Comparison of ENCODE assay signal across 1 cellular context in the genomic region with DNA sequence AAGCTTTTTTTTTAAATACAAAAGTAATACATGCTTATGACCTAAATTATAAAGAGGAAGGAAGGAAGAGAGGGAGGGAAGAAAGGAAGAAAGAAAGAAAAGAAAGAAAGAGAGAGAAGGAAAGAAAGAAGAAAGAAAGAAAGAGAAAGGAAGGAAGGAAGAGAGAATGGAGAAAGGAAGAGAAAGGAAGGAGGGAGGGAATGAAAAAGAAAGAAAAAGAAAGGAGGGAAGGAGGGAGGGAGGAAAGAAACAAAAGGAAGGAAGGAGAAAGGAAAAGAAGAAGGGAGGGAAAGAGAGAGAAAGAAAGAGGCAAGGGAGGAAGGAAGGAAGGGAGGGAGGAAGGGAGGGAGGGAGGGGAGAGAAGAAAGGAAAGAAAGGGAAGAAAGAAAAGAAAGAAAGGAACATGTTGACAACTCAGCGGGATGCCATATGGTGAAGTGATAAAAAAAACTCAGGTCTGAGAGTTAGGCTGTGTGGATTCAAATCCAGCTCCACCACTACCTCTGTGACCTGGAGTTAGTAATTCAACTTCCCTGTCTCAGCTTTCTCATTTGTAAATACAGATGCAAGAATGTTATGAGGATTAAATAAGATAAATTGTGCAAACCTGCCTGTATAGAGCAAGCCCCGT.
TF ChIP-seq lines count a peak whose summit lies in the region.

No MANE protein-coding gene starts in this region.

TF ChIP-seq in K562, 482 proteins besides CTCF, POLR2A, EP300 and RAD21 (continued from another document):
- peak; percentile 89 for TF ChIP-seq ZBTB2 (IDR thresholded peaks at IDR 0.05)
- TF ChIP-seq, protein P1, sequence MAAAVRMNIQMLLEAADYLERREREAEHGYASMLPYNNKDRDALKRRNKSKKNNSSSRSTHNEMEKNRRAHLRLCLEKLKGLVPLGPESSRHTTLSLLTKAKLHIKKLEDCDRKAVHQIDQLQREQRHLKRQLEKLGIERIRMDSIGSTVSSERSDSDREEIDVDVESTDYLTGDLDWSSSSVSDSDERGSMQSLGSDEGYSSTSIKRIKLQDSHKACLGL (CRISPR knock-in tag; IDR thresholded peaks at IDR 0.05; ENCODE audit: borderline replicate concordance, poor library complexity, severe bottlenecking), result no peak
- peak; percentile 83; the same call in 1 of the 2 replicates for TF ChIP-seq LARP7 (IDR thresholded peaks at IDR 0.05)
- TF ChIP-seq, protein P2, sequence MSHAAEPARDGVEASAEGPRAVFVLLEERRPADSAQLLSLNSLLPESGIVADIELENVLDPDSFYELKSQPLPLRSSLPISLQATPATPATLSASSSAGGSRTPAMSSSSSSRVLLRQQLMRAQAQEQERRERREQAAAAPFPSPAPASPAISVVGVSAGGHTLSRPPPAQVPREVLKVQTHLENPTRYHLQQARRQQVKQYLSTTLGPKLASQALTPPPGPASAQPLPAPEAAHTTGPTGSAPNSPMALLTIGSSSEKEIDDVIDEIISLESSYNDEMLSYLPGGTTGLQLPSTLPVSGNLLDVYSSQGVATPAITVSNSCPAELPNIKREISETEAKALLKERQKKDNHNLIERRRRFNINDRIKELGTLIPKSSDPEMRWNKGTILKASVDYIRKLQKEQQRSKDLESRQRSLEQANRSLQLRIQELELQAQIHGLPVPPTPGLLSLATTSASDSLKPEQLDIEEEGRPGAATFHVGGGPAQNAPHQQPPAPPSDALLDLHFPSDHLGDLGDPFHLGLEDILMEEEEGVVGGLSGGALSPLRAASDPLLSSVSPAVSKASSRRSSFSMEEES (CRISPR knock-in tag; IDR thresholded peaks at IDR 0.05), result no peak
- TF ChIP-seq ARHGAP35 (IDR thresholded peaks at IDR 0.05; ENCODE audit: partially characterized antibody), result peak; percentile 47
- TF ChIP-seq ETV1 (tag; conservative IDR thresholded peaks at IDR 0.05; ENCODE audit: low read depth), result no peak
- peak; percentile 56; the same call in 1 of the 2 replicates for TF ChIP-seq EHMT2 (IDR thresholded peaks at IDR 0.05)
- no peak for TF ChIP-seq MTF1 (CRISPR knock-in tag; IDR thresholded peaks at IDR 0.05; ENCODE audit: borderline replicate concordance)
- TF ChIP-seq GATAD2A (IDR thresholded peaks at IDR 0.05), result peak; percentile 95
- TF ChIP-seq SNIP1 (IDR thresholded peaks at IDR 0.05; ENCODE audit: low read depth), result 0 out of 2 replicates have a peak, but pooled peaks have one; percentile 16
- TF ChIP-seq HINFP (tag; conservative IDR thresholded peaks at IDR 0.05; ENCODE audit: low read depth), result peak; percentile 49; the same call in 1 of the 2 replicates
- TF ChIP-seq KHSRP (IDR thresholded peaks at IDR 0.05), result 0 out of 2 replicates have a peak, but pooled peaks have one; percentile 22
- peak; percentile 86 for TF ChIP-seq PCBP2 (IDR thresholded peaks at IDR 0.05; ENCODE audit: low read depth, low read length, poor library complexity, severe bottlenecking)
- TF ChIP-seq YY1 (IDR thresholded peaks at IDR 0.05; ENCODE audit: borderline replicate concordance in 1 of 3, control insufficient read depth in 1 of 3, extremely low read depth in 1 of 3, insufficient read depth in 3 of 3, insufficient read length in 1 of 3, insufficient replicate concordance in 2 of 3, low read depth in 1 of 3, low read length in 2 of 3), result no peak
- peak; percentile 56 for TF ChIP-seq MTA2 (IDR thresholded peaks at IDR 0.05; ENCODE audit: low read depth)
- TF ChIP-seq, protein P3, sequence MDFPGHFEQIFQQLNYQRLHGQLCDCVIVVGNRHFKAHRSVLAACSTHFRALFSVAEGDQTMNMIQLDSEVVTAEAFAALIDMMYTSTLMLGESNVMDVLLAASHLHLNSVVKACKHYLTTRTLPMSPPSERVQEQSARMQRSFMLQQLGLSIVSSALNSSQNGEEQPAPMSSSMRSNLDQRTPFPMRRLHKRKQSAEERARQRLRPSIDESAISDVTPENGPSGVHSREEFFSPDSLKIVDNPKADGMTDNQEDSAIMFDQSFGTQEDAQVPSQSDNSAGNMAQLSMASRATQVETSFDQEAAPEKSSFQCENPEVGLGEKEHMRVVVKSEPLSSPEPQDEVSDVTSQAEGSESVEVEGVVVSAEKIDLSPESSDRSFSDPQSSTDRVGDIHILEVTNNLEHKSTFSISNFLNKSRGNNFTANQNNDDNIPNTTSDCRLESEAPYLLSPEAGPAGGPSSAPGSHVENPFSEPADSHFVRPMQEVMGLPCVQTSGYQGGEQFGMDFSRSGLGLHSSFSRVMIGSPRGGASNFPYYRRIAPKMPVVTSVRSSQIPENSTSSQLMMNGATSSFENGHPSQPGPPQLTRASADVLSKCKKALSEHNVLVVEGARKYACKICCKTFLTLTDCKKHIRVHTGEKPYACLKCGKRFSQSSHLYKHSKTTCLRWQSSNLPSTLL (IDR thresholded peaks at IDR 0.05), result peak; percentile 48; the same call in 1 of the 2 replicates
- TF ChIP-seq, protein P4, sequence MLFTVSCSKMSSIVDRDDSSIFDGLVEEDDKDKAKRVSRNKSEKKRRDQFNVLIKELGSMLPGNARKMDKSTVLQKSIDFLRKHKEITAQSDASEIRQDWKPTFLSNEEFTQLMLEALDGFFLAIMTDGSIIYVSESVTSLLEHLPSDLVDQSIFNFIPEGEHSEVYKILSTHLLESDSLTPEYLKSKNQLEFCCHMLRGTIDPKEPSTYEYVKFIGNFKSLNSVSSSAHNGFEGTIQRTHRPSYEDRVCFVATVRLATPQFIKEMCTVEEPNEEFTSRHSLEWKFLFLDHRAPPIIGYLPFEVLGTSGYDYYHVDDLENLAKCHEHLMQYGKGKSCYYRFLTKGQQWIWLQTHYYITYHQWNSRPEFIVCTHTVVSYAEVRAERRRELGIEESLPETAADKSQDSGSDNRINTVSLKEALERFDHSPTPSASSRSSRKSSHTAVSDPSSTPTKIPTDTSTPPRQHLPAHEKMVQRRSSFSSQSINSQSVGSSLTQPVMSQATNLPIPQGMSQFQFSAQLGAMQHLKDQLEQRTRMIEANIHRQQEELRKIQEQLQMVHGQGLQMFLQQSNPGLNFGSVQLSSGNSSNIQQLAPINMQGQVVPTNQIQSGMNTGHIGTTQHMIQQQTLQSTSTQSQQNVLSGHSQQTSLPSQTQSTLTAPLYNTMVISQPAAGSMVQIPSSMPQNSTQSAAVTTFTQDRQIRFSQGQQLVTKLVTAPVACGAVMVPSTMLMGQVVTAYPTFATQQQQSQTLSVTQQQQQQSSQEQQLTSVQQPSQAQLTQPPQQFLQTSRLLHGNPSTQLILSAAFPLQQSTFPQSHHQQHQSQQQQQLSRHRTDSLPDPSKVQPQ (CRISPR knock-in tag; IDR thresholded peaks at IDR 0.05; ENCODE audit: borderline replicate concordance), result no peak
- TF ChIP-seq, protein P5, sequence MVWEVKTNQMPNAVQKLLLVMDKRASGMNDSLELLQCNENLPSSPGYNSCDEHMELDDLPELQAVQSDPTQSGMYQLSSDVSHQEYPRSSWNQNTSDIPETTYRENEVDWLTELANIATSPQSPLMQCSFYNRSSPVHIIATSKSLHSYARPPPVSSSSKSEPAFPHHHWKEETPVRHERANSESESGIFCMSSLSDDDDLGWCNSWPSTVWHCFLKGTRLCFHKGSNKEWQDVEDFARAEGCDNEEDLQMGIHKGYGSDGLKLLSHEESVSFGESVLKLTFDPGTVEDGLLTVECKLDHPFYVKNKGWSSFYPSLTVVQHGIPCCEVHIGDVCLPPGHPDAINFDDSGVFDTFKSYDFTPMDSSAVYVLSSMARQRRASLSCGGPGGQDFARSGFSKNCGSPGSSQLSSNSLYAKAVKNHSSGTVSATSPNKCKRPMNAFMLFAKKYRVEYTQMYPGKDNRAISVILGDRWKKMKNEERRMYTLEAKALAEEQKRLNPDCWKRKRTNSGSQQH (CRISPR knock-in tag; IDR thresholded peaks at IDR 0.05), result peak; percentile 73; the same call in 1 of the 2 replicates
- peak; percentile 74; the same call in 1 of the 2 replicates for TF ChIP-seq OTX1 (CRISPR knock-in tag; IDR thresholded peaks at IDR 0.05)
- TF ChIP-seq ZC3H8 (IDR thresholded peaks at IDR 0.05), result 0 out of 2 replicates have a peak, but pooled peaks have one; percentile 71
- peak; percentile 74 for TF ChIP-seq SMARCA5 (IDR thresholded peaks at IDR 0.05)
- TF ChIP-seq, protein P6, sequence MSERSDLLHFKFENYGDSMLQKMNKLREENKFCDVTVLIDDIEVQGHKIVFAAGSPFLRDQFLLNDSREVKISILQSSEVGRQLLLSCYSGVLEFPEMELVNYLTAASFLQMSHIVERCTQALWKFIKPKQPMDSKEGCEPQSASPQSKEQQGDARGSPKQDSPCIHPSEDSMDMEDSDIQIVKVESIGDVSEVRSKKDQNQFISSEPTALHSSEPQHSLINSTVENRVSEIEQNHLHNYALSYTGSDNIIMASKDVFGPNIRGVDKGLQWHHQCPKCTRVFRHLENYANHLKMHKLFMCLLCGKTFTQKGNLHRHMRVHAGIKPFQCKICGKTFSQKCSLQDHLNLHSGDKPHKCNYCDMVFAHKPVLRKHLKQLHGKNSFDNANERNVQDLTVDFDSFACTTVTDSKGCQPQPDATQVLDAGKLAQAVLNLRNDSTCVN (CRISPR knock-in tag; IDR thresholded peaks at IDR 0.05), result peak; percentile 67; the same call in 1 of the 2 replicates
- TF ChIP-seq, protein P7, sequence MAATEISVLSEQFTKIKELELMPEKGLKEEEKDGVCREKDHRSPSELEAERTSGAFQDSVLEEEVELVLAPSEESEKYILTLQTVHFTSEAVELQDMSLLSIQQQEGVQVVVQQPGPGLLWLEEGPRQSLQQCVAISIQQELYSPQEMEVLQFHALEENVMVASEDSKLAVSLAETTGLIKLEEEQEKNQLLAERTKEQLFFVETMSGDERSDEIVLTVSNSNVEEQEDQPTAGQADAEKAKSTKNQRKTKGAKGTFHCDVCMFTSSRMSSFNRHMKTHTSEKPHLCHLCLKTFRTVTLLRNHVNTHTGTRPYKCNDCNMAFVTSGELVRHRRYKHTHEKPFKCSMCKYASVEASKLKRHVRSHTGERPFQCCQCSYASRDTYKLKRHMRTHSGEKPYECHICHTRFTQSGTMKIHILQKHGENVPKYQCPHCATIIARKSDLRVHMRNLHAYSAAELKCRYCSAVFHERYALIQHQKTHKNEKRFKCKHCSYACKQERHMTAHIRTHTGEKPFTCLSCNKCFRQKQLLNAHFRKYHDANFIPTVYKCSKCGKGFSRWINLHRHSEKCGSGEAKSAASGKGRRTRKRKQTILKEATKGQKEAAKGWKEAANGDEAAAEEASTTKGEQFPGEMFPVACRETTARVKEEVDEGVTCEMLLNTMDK (IDR thresholded peaks at IDR 0.05; ENCODE audit: borderline replicate concordance, insufficient read depth, low read depth, low read length, poor library complexity, severe bottlenecking), result no peak
- peak; percentile 27; the same call in 1 of the 2 replicates for TF ChIP-seq NBN (IDR thresholded peaks at IDR 0.05; ENCODE audit: low read depth)
- TF ChIP-seq, protein P8, sequence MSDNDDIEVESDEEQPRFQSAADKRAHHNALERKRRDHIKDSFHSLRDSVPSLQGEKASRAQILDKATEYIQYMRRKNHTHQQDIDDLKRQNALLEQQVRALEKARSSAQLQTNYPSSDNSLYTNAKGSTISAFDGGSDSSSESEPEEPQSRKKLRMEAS (CRISPR knock-in tag; IDR thresholded peaks at IDR 0.05), result no peak
- TF ChIP-seq YBX1 (IDR thresholded peaks at IDR 0.05), result peak; percentile 91; the same call in 1 of the 2 replicates
- TF ChIP-seq NCOA4 (IDR thresholded peaks at IDR 0.05; ENCODE audit: partially characterized antibody), result peak; percentile 61
- TF ChIP-seq, protein P9, sequence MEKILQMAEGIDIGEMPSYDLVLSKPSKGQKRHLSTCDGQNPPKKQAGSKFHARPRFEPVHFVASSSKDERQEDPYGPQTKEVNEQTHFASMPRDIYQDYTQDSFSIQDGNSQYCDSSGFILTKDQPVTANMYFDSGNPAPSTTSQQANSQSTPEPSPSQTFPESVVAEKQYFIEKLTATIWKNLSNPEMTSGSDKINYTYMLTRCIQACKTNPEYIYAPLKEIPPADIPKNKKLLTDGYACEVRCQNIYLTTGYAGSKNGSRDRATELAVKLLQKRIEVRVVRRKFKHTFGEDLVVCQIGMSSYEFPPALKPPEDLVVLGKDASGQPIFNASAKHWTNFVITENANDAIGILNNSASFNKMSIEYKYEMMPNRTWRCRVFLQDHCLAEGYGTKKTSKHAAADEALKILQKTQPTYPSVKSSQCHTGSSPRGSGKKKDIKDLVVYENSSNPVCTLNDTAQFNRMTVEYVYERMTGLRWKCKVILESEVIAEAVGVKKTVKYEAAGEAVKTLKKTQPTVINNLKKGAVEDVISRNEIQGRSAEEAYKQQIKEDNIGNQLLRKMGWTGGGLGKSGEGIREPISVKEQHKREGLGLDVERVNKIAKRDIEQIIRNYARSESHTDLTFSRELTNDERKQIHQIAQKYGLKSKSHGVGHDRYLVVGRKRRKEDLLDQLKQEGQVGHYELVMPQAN (IDR thresholded peaks at IDR 0.05; ENCODE audit: borderline replicate concordance), result peak; percentile 43; the same call in 1 of the 2 replicates
- TF ChIP-seq, protein P10, sequence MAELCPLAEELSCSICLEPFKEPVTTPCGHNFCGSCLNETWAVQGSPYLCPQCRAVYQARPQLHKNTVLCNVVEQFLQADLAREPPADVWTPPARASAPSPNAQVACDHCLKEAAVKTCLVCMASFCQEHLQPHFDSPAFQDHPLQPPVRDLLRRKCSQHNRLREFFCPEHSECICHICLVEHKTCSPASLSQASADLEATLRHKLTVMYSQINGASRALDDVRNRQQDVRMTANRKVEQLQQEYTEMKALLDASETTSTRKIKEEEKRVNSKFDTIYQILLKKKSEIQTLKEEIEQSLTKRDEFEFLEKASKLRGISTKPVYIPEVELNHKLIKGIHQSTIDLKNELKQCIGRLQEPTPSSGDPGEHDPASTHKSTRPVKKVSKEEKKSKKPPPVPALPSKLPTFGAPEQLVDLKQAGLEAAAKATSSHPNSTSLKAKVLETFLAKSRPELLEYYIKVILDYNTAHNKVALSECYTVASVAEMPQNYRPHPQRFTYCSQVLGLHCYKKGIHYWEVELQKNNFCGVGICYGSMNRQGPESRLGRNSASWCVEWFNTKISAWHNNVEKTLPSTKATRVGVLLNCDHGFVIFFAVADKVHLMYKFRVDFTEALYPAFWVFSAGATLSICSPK (IDR thresholded peaks at IDR 0.05; ENCODE audit: borderline replicate concordance), result peak; percentile 60; the same call in 1 of the 2 replicates
- 0 out of 2 replicates have a peak, but pooled peaks have one; percentile 48 for TF ChIP-seq TOE1 (IDR thresholded peaks at IDR 0.05; ENCODE audit: borderline replicate concordance)
- no peak for TF ChIP-seq TOE1 (CRISPR knock-in tag; IDR thresholded peaks at IDR 0.05; ENCODE audit: borderline replicate concordance, low read depth)
